In the genomic region with DNA sequence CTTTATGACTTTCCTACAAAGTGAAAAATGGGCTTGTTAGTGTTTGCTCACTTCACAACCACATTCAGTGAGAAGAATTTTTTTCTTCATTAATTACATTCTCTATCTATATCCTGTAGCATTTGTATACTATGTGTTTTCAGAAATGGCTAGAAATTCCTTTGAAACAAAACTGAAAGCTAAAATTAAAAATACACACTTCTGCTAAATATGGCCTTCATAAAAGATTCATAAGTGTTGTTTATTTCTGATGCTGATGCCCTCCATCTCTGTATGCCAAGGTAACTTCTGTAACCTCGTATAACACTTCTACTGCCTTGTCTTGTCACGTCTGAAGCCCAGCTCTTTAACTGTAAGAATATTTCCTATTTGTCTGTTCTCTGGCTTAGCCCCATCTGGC, we compare ENCODE assay signal across 1 cellular context.
TF ChIP-seq lines count a peak whose summit lies in the region.

No MANE protein-coding gene starts in this region.

TF ChIP-seq in IMR-90, 13 proteins besides CTCF, POLR2A, EP300 and RAD21:
- TF ChIP-seq, protein P1, sequence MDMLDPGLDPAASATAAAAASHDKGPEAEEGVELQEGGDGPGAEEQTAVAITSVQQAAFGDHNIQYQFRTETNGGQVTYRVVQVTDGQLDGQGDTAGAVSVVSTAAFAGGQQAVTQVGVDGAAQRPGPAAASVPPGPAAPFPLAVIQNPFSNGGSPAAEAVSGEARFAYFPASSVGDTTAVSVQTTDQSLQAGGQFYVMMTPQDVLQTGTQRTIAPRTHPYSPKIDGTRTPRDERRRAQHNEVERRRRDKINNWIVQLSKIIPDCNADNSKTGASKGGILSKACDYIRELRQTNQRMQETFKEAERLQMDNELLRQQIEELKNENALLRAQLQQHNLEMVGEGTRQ (IDR thresholded peaks at IDR 0.05; ENCODE audit: low read depth, low read length) = no peak
- TF ChIP-seq, protein P2, sequence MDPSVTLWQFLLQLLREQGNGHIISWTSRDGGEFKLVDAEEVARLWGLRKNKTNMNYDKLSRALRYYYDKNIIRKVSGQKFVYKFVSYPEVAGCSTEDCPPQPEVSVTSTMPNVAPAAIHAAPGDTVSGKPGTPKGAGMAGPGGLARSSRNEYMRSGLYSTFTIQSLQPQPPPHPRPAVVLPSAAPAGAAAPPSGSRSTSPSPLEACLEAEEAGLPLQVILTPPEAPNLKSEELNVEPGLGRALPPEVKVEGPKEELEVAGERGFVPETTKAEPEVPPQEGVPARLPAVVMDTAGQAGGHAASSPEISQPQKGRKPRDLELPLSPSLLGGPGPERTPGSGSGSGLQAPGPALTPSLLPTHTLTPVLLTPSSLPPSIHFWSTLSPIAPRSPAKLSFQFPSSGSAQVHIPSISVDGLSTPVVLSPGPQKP (IDR thresholded peaks at IDR 0.05; ENCODE audit: borderline replicate concordance, low read depth, low read length) = no peak
- no peak for TF ChIP-seq MXI1 (IDR thresholded peaks at IDR 0.05; ENCODE audit: borderline replicate concordance, low read depth, low read length)
- TF ChIP-seq MAZ (IDR thresholded peaks at IDR 0.05; ENCODE audit: borderline replicate concordance, low read depth, low read length) = no peak
- no peak for TF ChIP-seq CEBPB (IDR thresholded peaks at IDR 0.05; ENCODE audit: low read depth, low read length)
